Comparison of ENCODE assay signal across 1 cellular context in the genomic region with DNA sequence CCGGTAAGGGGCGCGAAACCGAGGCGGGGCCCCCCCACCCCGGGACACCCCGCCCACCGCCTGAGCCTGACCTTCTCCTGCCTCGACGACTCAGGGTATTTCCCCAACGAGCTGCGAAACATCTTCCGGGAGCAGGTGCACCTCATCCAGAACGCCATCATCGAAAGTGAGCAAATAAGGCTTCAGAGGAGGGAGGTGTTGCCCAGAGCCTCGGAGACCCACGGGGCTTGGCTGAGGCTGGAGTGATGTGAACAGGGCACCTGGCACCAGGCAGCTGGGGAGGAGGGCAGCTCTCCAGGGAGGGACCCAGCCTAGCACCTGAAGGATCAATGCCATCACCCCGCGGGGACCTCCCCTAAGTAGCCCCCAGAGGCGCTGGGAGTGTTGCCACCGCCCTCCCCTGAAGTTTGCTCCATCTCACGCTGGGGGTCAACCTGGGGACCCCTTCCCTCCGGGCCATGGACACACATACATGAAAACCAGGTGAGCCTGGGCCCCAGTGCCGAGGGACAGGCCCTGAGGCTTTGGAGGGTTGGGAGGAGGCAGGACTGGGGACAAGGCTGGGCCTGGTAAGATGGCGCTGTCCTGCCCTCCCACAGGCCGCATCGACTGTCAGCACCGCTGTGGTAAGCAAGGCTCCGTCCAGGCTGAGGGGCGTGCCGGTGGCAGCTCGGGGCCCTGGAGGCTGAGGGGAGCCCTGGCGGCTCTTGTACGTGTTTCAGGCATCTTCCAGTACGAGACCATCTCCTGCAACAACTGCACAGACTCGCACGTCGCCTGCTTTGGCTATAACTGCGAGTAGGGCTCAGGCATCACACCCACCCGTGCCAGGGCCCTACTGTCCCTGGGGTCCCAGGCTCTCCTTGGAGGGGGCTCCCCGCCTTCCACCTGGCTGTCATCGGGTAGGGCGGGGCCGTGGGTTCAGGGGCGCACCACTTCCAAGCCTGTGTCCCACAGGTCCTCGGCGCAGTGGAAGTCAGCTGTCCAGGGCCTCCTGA.
TF ChIP-seq lines count a peak whose summit lies in the region.

No MANE protein-coding gene starts in this region.

TF ChIP-seq in GM12878, 131 proteins besides CTCF, POLR2A, EP300 and RAD21:
- TF ChIP-seq CREM (IDR thresholded peaks at IDR 0.05; ENCODE audit: low read depth) (peak; percentile 18; the same call in 1 of the 2 replicates), EGR1 (IDR thresholded peaks at IDR 0.05; ENCODE audit: borderline replicate concordance in 1 of 2, low read depth in 2 of 2, low read length in 2 of 2) (0 out of 3 replicates have a peak, but pooled peaks of 1 of the 2 experiments have one; percentile 8), NBN (IDR thresholded peaks at IDR 0.05) (0 out of 2 replicates have a peak, but pooled peaks have one; percentile 1), ZNF274 (IDR thresholded peaks at IDR 0.05; ENCODE audit: insufficient read depth, insufficient read length) (no peak)
- TF ChIP-seq, protein P1, sequence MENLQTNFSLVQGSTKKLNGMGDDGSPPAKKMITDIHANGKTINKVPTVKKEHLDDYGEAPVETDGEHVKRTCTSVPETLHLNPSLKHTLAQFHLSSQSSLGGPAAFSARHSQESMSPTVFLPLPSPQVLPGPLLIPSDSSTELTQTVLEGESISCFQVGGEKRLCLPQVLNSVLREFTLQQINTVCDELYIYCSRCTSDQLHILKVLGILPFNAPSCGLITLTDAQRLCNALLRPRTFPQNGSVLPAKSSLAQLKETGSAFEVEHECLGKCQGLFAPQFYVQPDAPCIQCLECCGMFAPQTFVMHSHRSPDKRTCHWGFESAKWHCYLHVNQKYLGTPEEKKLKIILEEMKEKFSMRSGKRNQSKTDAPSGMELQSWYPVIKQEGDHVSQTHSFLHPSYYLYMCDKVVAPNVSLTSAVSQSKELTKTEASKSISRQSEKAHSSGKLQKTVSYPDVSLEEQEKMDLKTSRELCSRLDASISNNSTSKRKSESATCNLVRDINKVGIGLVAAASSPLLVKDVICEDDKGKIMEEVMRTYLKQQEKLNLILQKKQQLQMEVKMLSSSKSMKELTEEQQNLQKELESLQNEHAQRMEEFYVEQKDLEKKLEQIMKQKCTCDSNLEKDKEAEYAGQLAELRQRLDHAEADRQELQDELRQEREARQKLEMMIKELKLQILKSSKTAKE (IDR thresholded peaks at IDR 0.05; ENCODE audit: low read depth, poor library complexity, severe bottlenecking), result no peak
